In genomic region chr12:55428844-55429243, GRCh38 we compare ENCODE assay signal across 1 cellular context.
A peak's percentile ranks its signal among the peaks of the same experiment; 100 is the strongest.
TF ChIP-seq lines count a peak whose summit lies in the region.

No MANE protein-coding gene starts in this region.

TF ChIP-seq in H1, 55 proteins besides CTCF, POLR2A, EP300 and RAD21:
- TF ChIP-seq TAF7 (optimal IDR thresholded peaks at IDR 0.05; ENCODE audit: borderline replicate concordance, low read depth, low read length): no peak
- peak; percentile 53 for TF ChIP-seq BACH1 (IDR thresholded peaks at IDR 0.05; ENCODE audit: low read length)
